3 cellular contexts compared by ENCODE assay signal in the genomic region with DNA sequence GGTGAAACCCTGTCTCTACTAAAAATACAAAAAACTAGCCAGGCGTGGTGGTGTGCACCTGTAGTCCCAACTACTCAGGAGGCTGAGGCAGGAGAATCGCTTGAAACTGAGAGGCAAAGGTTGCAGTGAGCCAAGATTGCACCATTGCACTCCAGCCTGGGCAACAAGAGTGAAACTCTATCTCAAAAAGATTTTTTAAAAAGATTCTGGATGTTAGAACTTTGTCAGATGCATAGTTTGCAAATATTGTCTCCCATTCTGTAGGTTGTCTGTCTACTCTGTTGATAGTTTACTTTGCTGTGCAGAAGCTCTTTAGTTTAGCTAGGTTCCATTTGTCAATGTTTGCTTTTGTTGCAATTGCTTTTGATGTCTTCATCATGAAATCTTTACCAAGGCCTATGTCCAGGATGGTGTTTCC.
A peak's percentile ranks its signal among the peaks of the same experiment; 100 is the strongest.
TF ChIP-seq lines count a peak whose summit lies in the region.
"Not testable (repeated sequence)": the region's sequence is repeated elsewhere in the genome, so short reads cannot be mapped to it uniquely, and the experiment has no call there.

No MANE protein-coding gene starts in this region.

TF ChIP-seq in WTC11, 78 proteins besides CTCF, POLR2A, EP300 and RAD21:
- peak; percentile 87 for TF ChIP-seq GABPB1 (CRISPR knock-in tag; IDR thresholded peaks at IDR 0.05)

TF ChIP-seq in HepG2, 621 proteins besides CTCF, POLR2A, EP300 and RAD21 (continues in another document):
- peak; percentile 78; the same call in 1 of the 2 replicates for TF ChIP-seq TOE1 (CRISPR knock-in tag; IDR thresholded peaks at IDR 0.05)
- peak; percentile 92 for TF ChIP-seq HOXD1 (CRISPR knock-in tag; IDR thresholded peaks at IDR 0.05)
- peak; percentile 47; the same call in 1 of the 2 replicates for TF ChIP-seq FOXK2 (IDR thresholded peaks at IDR 0.05)
- peak; percentile 50; the same call in 1 of the 2 replicates for TF ChIP-seq MED13 (CRISPR knock-in tag; IDR thresholded peaks at IDR 0.05)
- TF ChIP-seq, protein P1, sequence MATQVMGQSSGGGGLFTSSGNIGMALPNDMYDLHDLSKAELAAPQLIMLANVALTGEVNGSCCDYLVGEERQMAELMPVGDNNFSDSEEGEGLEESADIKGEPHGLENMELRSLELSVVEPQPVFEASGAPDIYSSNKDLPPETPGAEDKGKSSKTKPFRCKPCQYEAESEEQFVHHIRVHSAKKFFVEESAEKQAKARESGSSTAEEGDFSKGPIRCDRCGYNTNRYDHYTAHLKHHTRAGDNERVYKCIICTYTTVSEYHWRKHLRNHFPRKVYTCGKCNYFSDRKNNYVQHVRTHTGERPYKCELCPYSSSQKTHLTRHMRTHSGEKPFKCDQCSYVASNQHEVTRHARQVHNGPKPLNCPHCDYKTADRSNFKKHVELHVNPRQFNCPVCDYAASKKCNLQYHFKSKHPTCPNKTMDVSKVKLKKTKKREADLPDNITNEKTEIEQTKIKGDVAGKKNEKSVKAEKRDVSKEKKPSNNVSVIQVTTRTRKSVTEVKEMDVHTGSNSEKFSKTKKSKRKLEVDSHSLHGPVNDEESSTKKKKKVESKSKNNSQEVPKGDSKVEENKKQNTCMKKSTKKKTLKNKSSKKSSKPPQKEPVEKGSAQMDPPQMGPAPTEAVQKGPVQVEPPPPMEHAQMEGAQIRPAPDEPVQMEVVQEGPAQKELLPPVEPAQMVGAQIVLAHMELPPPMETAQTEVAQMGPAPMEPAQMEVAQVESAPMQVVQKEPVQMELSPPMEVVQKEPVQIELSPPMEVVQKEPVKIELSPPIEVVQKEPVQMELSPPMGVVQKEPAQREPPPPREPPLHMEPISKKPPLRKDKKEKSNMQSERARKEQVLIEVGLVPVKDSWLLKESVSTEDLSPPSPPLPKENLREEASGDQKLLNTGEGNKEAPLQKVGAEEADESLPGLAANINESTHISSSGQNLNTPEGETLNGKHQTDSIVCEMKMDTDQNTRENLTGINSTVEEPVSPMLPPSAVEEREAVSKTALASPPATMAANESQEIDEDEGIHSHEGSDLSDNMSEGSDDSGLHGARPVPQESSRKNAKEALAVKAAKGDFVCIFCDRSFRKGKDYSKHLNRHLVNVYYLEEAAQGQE (IDR thresholded peaks at IDR 0.05; ENCODE audit: borderline replicate concordance in 1 of 2, low read depth in 1 of 2, low read length in 2 of 2) = peak in 1 of 2 experiments; percentile 47; a peak in 1 of 4 replicates
- TF ChIP-seq KDM6A (CRISPR knock-in tag; IDR thresholded peaks at IDR 0.05; ENCODE audit: low read depth) = peak; percentile 83
- peak; percentile 78 for TF ChIP-seq RARA (CRISPR knock-in tag; IDR thresholded peaks at IDR 0.05)
- TF ChIP-seq, protein P2, sequence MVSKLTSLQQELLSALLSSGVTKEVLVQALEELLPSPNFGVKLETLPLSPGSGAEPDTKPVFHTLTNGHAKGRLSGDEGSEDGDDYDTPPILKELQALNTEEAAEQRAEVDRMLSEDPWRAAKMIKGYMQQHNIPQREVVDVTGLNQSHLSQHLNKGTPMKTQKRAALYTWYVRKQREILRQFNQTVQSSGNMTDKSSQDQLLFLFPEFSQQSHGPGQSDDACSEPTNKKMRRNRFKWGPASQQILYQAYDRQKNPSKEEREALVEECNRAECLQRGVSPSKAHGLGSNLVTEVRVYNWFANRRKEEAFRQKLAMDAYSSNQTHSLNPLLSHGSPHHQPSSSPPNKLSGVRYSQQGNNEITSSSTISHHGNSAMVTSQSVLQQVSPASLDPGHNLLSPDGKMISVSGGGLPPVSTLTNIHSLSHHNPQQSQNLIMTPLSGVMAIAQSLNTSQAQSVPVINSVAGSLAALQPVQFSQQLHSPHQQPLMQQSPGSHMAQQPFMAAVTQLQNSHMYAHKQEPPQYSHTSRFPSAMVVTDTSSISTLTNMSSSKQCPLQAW (CRISPR knock-in tag; IDR thresholded peaks at IDR 0.05) = 0 out of 2 replicates have a peak, but pooled peaks have one; percentile 25
- peak; percentile 54; the same call in 1 of the 2 replicates for TF ChIP-seq ZBTB26 (CRISPR knock-in tag; IDR thresholded peaks at IDR 0.05; ENCODE audit: borderline replicate concordance)
- TF ChIP-seq MED1 (CRISPR knock-in tag; IDR thresholded peaks at IDR 0.05) = peak; percentile 85
- peak; percentile 94 for TF ChIP-seq POGZ (CRISPR knock-in tag; IDR thresholded peaks at IDR 0.05)
- peak; percentile 98 for TF ChIP-seq GATAD2A (CRISPR knock-in tag; IDR thresholded peaks at IDR 0.05)
- peak; percentile 78 for TF ChIP-seq SAP130 (CRISPR knock-in tag; IDR thresholded peaks at IDR 0.05; ENCODE audit: low read depth)
- TF ChIP-seq ZNF431 (CRISPR knock-in tag; IDR thresholded peaks at IDR 0.05; ENCODE audit: borderline replicate concordance, low read depth) = peak; percentile 82; the same call in 1 of the 2 replicates
- TF ChIP-seq MEF2D (CRISPR knock-in tag; IDR thresholded peaks at IDR 0.05) = 0 out of 2 replicates have a peak, but pooled peaks have one; percentile 23
- peak; percentile 95 for TF ChIP-seq ADNP (CRISPR knock-in tag; IDR thresholded peaks at IDR 0.05)
- TF ChIP-seq HMG20A (CRISPR knock-in tag; IDR thresholded peaks at IDR 0.05; ENCODE audit: borderline replicate concordance) = peak; percentile 99
- TF ChIP-seq CREB1, SOX6 (IDR thresholded peaks at IDR 0.05): not testable (repeated sequence)
- TF ChIP-seq CREB1 (CRISPR knock-in tag; IDR thresholded peaks at IDR 0.05) = peak; percentile 66
- peak; percentile 77; the same call in 1 of the 2 replicates for TF ChIP-seq ZNF292 (CRISPR knock-in tag; IDR thresholded peaks at IDR 0.05; ENCODE audit: borderline replicate concordance, low read depth)
- peak; percentile 65 for TF ChIP-seq CBX1 (IDR thresholded peaks at IDR 0.05; ENCODE audit: low read depth)
- peak; percentile 70; the same call in 1 of the 2 replicates for TF ChIP-seq MBD4 (IDR thresholded peaks at IDR 0.05; ENCODE audit: borderline replicate concordance, low read length)
- TF ChIP-seq SOX6 (CRISPR knock-in tag; IDR thresholded peaks at IDR 0.05) = peak; percentile 95
- TF ChIP-seq ZNF746 (CRISPR knock-in tag; IDR thresholded peaks at IDR 0.05) = 0 out of 2 replicates have a peak, but pooled peaks have one; percentile 42
- TF ChIP-seq ZNF589 (CRISPR knock-in tag; conservative IDR thresholded peaks at IDR 0.05) = 0 out of 2 replicates have a peak, but pooled peaks have one; percentile 65
- peak; percentile 60 for TF ChIP-seq TEAD3 (CRISPR knock-in tag; optimal IDR thresholded peaks at IDR 0.05; ENCODE audit: borderline replicate concordance)
- TF ChIP-seq YEATS2 (CRISPR knock-in tag; IDR thresholded peaks at IDR 0.05; ENCODE audit: borderline replicate concordance) = 0 out of 2 replicates have a peak, but pooled peaks have one; percentile 26
- TF ChIP-seq SKI (IDR thresholded peaks at IDR 0.05; ENCODE audit: partially characterized antibody) = peak; percentile 90
- 0 out of 2 replicates have a peak, but pooled peaks have one; percentile 57 for TF ChIP-seq ZFP36L1 (CRISPR knock-in tag; IDR thresholded peaks at IDR 0.05)

TF ChIP-seq in liver, 16 proteins besides CTCF, POLR2A, EP300 and RAD21:
- peak; percentile 39 to 56 for TF ChIP-seq HNF4A (conservative IDR thresholded peaks at IDR 0.05)
- TF ChIP-seq RXRA (IDR thresholded peaks at IDR 0.05) = peak; percentile 6 to 46
- TF ChIP-seq FOXA1 (IDR thresholded peaks at IDR 0.05) = peak; percentile 75
- TF ChIP-seq, protein P3, sequence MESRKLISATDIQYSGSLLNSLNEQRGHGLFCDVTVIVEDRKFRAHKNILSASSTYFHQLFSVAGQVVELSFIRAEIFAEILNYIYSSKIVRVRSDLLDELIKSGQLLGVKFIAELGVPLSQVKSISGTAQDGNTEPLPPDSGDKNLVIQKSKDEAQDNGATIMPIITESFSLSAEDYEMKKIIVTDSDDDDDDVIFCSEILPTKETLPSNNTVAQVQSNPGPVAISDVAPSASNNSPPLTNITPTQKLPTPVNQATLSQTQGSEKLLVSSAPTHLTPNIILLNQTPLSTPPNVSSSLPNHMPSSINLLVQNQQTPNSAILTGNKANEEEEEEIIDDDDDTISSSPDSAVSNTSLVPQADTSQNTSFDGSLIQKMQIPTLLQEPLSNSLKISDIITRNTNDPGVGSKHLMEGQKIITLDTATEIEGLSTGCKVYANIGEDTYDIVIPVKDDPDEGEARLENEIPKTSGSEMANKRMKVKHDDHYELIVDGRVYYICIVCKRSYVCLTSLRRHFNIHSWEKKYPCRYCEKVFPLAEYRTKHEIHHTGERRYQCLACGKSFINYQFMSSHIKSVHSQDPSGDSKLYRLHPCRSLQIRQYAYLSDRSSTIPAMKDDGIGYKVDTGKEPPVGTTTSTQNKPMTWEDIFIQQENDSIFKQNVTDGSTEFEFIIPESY (IDR thresholded peaks at IDR 0.05) = peak; percentile 25
- peak; percentile 83 for TF ChIP-seq FOXA2 (IDR thresholded peaks at IDR 0.05)
- TF ChIP-seq YY1 (IDR thresholded peaks at IDR 0.05) = peak; percentile 66
- peak in 1 of 2 donors; percentile 20 for TF ChIP-seq JUND (IDR thresholded peaks at IDR 0.05)
